2 cellular contexts compared by ENCODE assay signal in the genomic region with DNA sequence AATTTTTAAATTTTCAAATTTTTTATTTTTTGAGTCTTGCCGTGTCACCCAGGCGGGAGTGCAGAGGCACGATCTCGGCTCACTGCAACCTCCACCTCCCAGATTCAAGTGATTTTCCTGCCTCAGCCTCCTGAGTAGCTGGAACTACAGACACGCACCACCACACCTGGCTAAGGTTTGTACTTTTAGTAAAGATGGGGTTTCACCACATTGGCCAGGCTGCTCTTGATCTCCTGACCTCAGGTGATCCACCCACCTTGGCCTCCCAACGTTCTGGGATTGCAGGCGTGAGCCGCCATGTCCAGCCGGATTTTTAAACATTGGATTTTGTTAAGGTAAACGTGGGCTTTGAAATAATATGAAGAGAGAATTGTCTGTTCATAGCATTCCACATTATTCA. TPM values are rescaled to one million over a fixed set of nuclear protein-coding genes. Genes with fewer than 3 reads are reported as not detected.
"Had no signal": no experiment of that assay in that cellular context is flagged by ENCODE, and none has a peak within 500 bp of the region (broad histone marks: within the 10 kb centered on the region; RNA-seq: fewer than 3 reads in every experiment).

No MANE protein-coding gene starts in this region.

RNA-seq across cellular contexts. Expression of a gene that starts 11.9 kb away (rescaled TPM):
- total RNA-seq: activated B cell treated with CpG ODN at 0.5 μM for 24 hours; activated T-helper 1 cell treated with anti-CD3 and anti-CD28 coated beads, Interleukin-12 subunit alpha, Interleukin-12 subunit beta, Interleukin-2, Interleukin-4 antibody, amounts not matched to agents 30 ng/mL and 10 ng/mL and 1 ng/mL, durations not matched to agents 14 hours and 24 hours and 36 hours had no signal
